13 cellular contexts compared by ENCODE assay signal in genomic region chr2:237706257-237706656, GRCh38.
A peak's percentile ranks its signal among the peaks of the same experiment; 100 is the strongest.
DNase-seq lines count a peak whose midpoint lies in the region; ATAC-seq, FAIRE-seq and TF ChIP-seq lines count a peak whose summit lies in the region.
"Had no signal": no experiment of that assay in that cellular context is flagged by ENCODE, and none has a peak within 500 bp of the region (broad histone marks: within the 10 kb centered on the region; RNA-seq: fewer than 3 reads in every experiment).

No MANE protein-coding gene starts in this region.

- peaks cover 43% of the 10 kb centered on the region for H3K4me1 Mint-ChIP-seq in astrocyte (ENCODE audit: low read depth, unreplicated experiment)

- H3K9ac ChIP-seq in astrocyte (ENCODE audit: low read length) = no peak overlapping the region

- no peak for ATAC-seq in HG03469 (IDR thresholded peaks at IDR 0.05; ENCODE audit: unreplicated experiment)
- no peak for ATAC-seq in HG03045 (IDR thresholded peaks at IDR 0.05; ENCODE audit: unreplicated experiment)
- ATAC-seq: HCT116, left lobe of liver had no signal

- no peaks in the 10 kb centered on the region for H3K27me3 Mint-ChIP-seq in astrocyte (ENCODE audit: low read depth, unreplicated experiment)

- FAIRE-seq in astrocyte (lab: Jason Lieb, UNC) = no peak
- FAIRE-seq: endometrium had no signal

- no peaks in the 10 kb centered on the region for H3K9me3 Mint-ChIP-seq in astrocyte (ENCODE audit: unreplicated experiment)

- peak overlapping the region; percentile 91 for H3K27ac Mint-ChIP-seq in astrocyte (ENCODE audit: unreplicated experiment)

- H3K36me3 ChIP-seq in right atrium auricular region (peaks cover 31% of the 10 kb centered on the region), astrocyte (ENCODE audit: insufficient read depth, low read length) (peaks cover 9% of the 10 kb centered on the region), neutrophil (peaks cover 30% of the 10 kb centered on the region)

- H3K9me3 ChIP-seq in right atrium auricular region = no peaks in the 10 kb centered on the region
- H3K9me3 ChIP-seq in astrocyte (ENCODE audit: insufficient read depth, low read depth, low read length) = no peaks in the 10 kb centered on the region
- H3K9me3 ChIP-seq in neutrophil = no peaks in the 10 kb centered on the region

- no peak overlapping the region for H3K4me3 Mint-ChIP-seq in astrocyte (ENCODE audit: unreplicated experiment)

- DNase-seq in right atrium auricular region (ENCODE audit: low spot score) (no peak), cardiac septum (ENCODE audit: low spot score) (no peak), astrocyte (ENCODE audit: low read depth) (no peak), NCI-H226 (no peak), cortex of kidney (lab: John Stamatoyannopoulos, UW) (no peak)
- DNase-seq: NCI-H1048, T-helper 9 cell had no signal

- peaks cover 4 to 81% of the 10 kb centered on the region in 2 donors for H3K4me1 ChIP-seq in right atrium auricular region
- peaks cover 38% of the 10 kb centered on the region for H3K4me1 ChIP-seq in astrocyte (ENCODE audit: insufficient read depth, low read length)
- peaks cover 62 to 67% of the 10 kb centered on the region in 2 experiments for H3K4me1 ChIP-seq in neutrophil (ENCODE audit: control insufficient read depth in 1 of 2, insufficient read depth in 1 of 2, low read depth in 1 of 2, low read length in 1 of 2)

- H3K4me2 ChIP-seq in astrocyte (ENCODE audit: low read length) = no peak overlapping the region

- peaks cover 3% of the 10 kb centered on the region for H3K36me3 Mint-ChIP-seq in astrocyte (ENCODE audit: low read depth, unreplicated experiment)

- H4K20me1 ChIP-seq in astrocyte (ENCODE audit: insufficient read depth, low read length) = peaks cover 81% of the 10 kb centered on the region

- intact Hi-C loops in cardiac septum (cut with DNase I) = no loop called here

- no peaks in the 10 kb centered on the region for H3K27me3 ChIP-seq in right atrium auricular region
- H3K27me3 ChIP-seq in astrocyte (ENCODE audit: insufficient read depth, low read length) = no peaks in the 10 kb centered on the region
- no peaks in the 10 kb centered on the region for H3K27me3 ChIP-seq in neutrophil

- TF ChIP-seq CTCF in right atrium auricular region (IDR thresholded peaks at IDR 0.05) = no peak
- no peak for TF ChIP-seq CTCF in astrocyte (IDR thresholded peaks at IDR 0.05; ENCODE audit: insufficient read depth, low read depth, low read length)
- no peak for TF ChIP-seq CTCF in neutrophil (IDR thresholded peaks at IDR 0.05)

- H2AFZ ChIP-seq in astrocyte (ENCODE audit: low read depth, low read length) = no peak overlapping the region

- H3K4me3 ChIP-seq in right atrium auricular region (no peak overlapping the region), astrocyte (ENCODE audit: insufficient read depth, low read depth, low read length) (no peak overlapping the region), neutrophil (ENCODE audit: low read depth in 1 of 2, low read length in 1 of 2) (no peak overlapping the region)

- H3K27ac ChIP-seq in right atrium auricular region = peak overlapping the region; percentile 62 to 69
- no peak overlapping the region for H3K27ac ChIP-seq in astrocyte (ENCODE audit: low read depth, low read length)
- H3K27ac ChIP-seq in neutrophil = peak overlapping the region; percentile 68

- H3K79me2 ChIP-seq in astrocyte (ENCODE audit: insufficient read depth, low read length) = peaks cover 91% of the 10 kb centered on the region
